16 cellular contexts compared by ENCODE assay signal in the genomic region with DNA sequence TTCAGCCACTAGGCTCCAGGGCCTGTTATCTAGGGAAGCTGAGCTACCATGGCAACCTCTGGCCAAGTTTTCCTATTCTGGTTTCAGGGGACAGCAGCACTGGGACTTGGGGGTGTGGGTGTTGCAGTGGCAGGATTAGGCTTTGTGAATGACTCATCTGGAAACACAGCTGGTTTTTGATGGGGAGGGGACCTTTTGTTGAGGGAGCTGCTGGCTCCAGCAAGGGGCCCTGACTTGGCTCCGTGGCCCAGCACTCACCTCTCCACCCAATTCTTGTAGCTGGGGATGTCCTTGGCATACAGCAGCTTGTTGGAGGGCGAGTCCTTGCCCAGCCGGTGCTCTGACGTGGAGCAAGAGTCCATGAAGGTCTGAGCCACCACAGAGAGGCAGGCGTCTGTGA.
"Had no signal": no experiment of that assay in that cellular context is flagged by ENCODE, and none has a peak within 500 bp of the region (broad histone marks: within the 10 kb centered on the region; RNA-seq: fewer than 3 reads in every experiment).

No MANE protein-coding gene starts in this region.

- ATAC-seq: left lung had no signal

- H3K9me3 Mint-ChIP-seq: activated B cell treated with CpG ODN at 0.5 μM for 24 hours; activated naive CD4-positive, alpha-beta T cell treated with anti-CD3 and anti-CD28 coated beads, Interleukin-2, amount 50 U/mL, for 24 hours; nephron progenitor cell; T-helper 1 cell treated with Interleukin-12 subunit alpha and Interleukin-12 subunit beta and Interleukin-4 antibody, amounts not matched to agents 30 μg/mL and 1 μg/mL, for 36 hours had no signal

- H3K4me1 Mint-ChIP-seq: activated B cell treated with CpG ODN at 0.5 μM for 24 hours; activated naive CD4-positive, alpha-beta T cell treated with anti-CD3 and anti-CD28 coated beads, Interleukin-2, amount 50 U/mL, for 24 hours; nephron progenitor cell had no signal

- H3K9me3 ChIP-seq: esophagus muscularis mucosa, heart left ventricle, left lung, ovary had no signal

- H3K4me1 ChIP-seq: left lung had no signal

- H3K27ac ChIP-seq: esophagus muscularis mucosa, heart left ventricle, left lung, ovary, skin epidermis had no signal

- H3K27ac Mint-ChIP-seq: activated B cell treated with CpG ODN at 0.5 μM for 24 hours; activated naive CD4-positive, alpha-beta T cell treated with anti-CD3 and anti-CD28 coated beads, Interleukin-2, amount 50 U/mL, for 24 hours; nephron progenitor cell; T-helper 1 cell treated with Interleukin-12 subunit alpha and Interleukin-12 subunit beta and Interleukin-4 antibody, amounts not matched to agents 30 μg/mL and 1 μg/mL, for 36 hours had no signal

- H3K4me3 ChIP-seq: esophagus muscularis mucosa, heart left ventricle, left lung, ovary, skin epidermis had no signal

- DNase-seq: activated B cell treated with CpG ODN at 0.5 μM for 24 hours; activated CD4-positive, alpha-beta T cell treated with anti-CD3 and anti-CD28 coated beads, Interleukin-2, amount 50 U/mL, for 1 hour; activated effector memory CD4-positive, alpha-beta T cell treated with Interleukin-2 at 50 U/mL for 16 hours; amniotic stem cell; foreskin melanocyte; islet precursor cell; left lung; mesenchymal stem cell; nephron progenitor cell; ovary; trophoblast cell had no signal

- H3K27me3 ChIP-seq: esophagus muscularis mucosa, heart left ventricle, left lung, ovary had no signal

- H3K4me3 Mint-ChIP-seq: activated B cell treated with CpG ODN at 0.5 μM for 24 hours; activated naive CD4-positive, alpha-beta T cell treated with anti-CD3 and anti-CD28 coated beads, Interleukin-2, amount 50 U/mL, for 24 hours; nephron progenitor cell; T-helper 1 cell treated with Interleukin-12 subunit alpha and Interleukin-12 subunit beta and Interleukin-4 antibody, amounts not matched to agents 30 μg/mL and 1 μg/mL, for 36 hours had no signal

- H3K36me3 ChIP-seq: left lung, ovary had no signal
